In genomic region chr18:6578686-6579085, GRCh38 we compare ENCODE assay signal across 20 cellular contexts.
"Had no signal": no experiment of that assay in that cellular context is flagged by ENCODE, and none has a peak within 500 bp of the region (broad histone marks: within the 10 kb centered on the region; RNA-seq: fewer than 3 reads in every experiment).

No MANE protein-coding gene starts in this region.

- H3K4me3 ChIP-seq: colonic mucosa, esophagus squamous epithelium, gastrocnemius medialis, heart right ventricle, left lung, lower lobe of right lung had no signal

- H3K9me3 ChIP-seq: colonic mucosa, gastrocnemius medialis, lower lobe of right lung had no signal

- DNase-seq: colonic mucosa; cortex of kidney; effector CD8-positive, alpha-beta T cell; effector memory CD8-positive, alpha-beta T cell; esophagus squamous epithelium; foreskin fibroblast; foreskin melanocyte; gastrocnemius medialis; glutamatergic neuron; head of caudate nucleus; heart right ventricle; hippocampal formation; left cardiac atrium; left lung; left ventricle myocardium superior; lower lobe of right lung; mesenchymal stem cell; midbrain; naive thymus-derived CD4-positive, alpha-beta T cell had no signal

- H3K27me3 Mint-ChIP-seq: dendritic cell treated with granulocyte-macrophage colony-stimulating factor and Interleukin-4, amounts not matched to agents 40 ng/mL and 50 ng/mL, for 4 days; effector memory CD8-positive, alpha-beta T cell had no signal

- H3K4me1 Mint-ChIP-seq: naive thymus-derived CD4-positive, alpha-beta T cell had no signal

- H3K4me1 ChIP-seq: colonic mucosa, esophagus squamous epithelium, gastrocnemius medialis, heart right ventricle, left lung, lower lobe of right lung had no signal

- H3K27ac Mint-ChIP-seq: dendritic cell treated with granulocyte-macrophage colony-stimulating factor and Interleukin-4, amounts not matched to agents 40 ng/mL and 50 ng/mL, for 4 days; effector memory CD8-positive, alpha-beta T cell; naive thymus-derived CD4-positive, alpha-beta T cell had no signal

- H3K36me3 ChIP-seq: colonic mucosa, esophagus squamous epithelium, gastrocnemius medialis, heart right ventricle, left lung, lower lobe of right lung had no signal

- H3K4me3 Mint-ChIP-seq: dendritic cell treated with granulocyte-macrophage colony-stimulating factor and Interleukin-4, amounts not matched to agents 40 ng/mL and 50 ng/mL, for 4 days; effector memory CD8-positive, alpha-beta T cell; naive thymus-derived CD4-positive, alpha-beta T cell had no signal

- ATAC-seq: effector memory CD8-positive, alpha-beta T cell; gastrocnemius medialis; heart right ventricle; left cardiac atrium; left lung; left ventricle myocardium superior; lower lobe of right lung; naive thymus-derived CD4-positive, alpha-beta T cell had no signal

- H3K27ac ChIP-seq: colonic mucosa, esophagus squamous epithelium, gastrocnemius medialis, heart right ventricle, left lung, lower lobe of right lung had no signal

- H3K27me3 ChIP-seq: colonic mucosa, esophagus squamous epithelium, gastrocnemius medialis, left lung had no signal
